Comparison of ENCODE assay signal across 8 cellular contexts in the genomic region with DNA sequence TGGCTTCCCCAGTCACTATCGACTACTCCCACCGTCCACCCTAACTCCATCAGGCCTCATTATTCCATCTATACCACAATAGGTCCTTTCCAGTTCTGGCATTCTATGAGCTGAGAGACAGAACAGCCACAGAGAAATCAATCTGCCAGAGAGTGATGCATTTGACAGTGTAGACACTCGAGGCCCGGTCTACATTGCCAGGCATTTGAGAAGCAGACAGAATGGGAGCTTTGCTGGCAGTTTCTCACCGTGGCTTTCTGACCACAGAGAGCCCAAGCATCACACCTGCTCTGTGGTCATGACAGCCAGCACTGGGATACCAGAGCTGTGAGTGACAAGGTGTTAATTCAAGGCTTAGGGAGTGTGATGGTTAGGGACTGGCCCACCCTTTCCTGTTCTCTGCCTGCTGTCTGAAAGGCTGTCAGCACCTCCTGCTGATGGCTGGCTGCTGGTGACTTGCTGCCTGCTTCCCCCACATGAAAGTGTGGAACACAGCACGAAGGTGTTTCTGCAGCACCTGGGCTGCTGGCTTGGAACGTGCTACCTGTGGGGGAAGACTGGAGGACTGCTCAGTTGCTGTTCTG.
A peak's percentile ranks its signal among the peaks of the same experiment; 100 is the strongest.
DNase-seq lines count a peak whose midpoint lies in the region; ATAC-seq and TF ChIP-seq lines count a peak whose summit lies in the region.

No MANE protein-coding gene starts in this region.

- peaks cover 6% of the 10 kb centered on the region for H3K36me3 Mint-ChIP-seq in glutamatergic neuron (ENCODE audit: unreplicated experiment)

- no peaks in the 10 kb centered on the region for H3K4me1 ChIP-seq in Karpas-422 (ENCODE audit: low read length)

- no peak overlapping the region for H2AFZ ChIP-seq in Karpas-422 (ENCODE audit: low read length)

- TF ChIP-seq CTCF in GM12875 (IDR thresholded peaks at IDR 0.05; ENCODE audit: borderline replicate concordance, insufficient read depth, low read depth, low read length), result 0 out of 2 replicates have a peak, but pooled peaks have one; percentile 12
- TF ChIP-seq CTCF in glutamatergic neuron (IDR thresholded peaks at IDR 0.05; ENCODE audit: partially characterized antibody, unreplicated experiment), result no peak
- no peak for TF ChIP-seq CTCF in GM20000 (IDR thresholded peaks at IDR 0.05; ENCODE audit: extremely low read depth, missing control alignments)

- no peak overlapping the region for H3K4me2 ChIP-seq in Karpas-422 (ENCODE audit: low read depth, low read length, poor library complexity, severe bottlenecking)

- no peak overlapping the region for H3K27ac Mint-ChIP-seq in glutamatergic neuron (ENCODE audit: unreplicated experiment)

- no peak overlapping the region for H3K27ac ChIP-seq in Karpas-422 (ENCODE audit: low read length)

- no peak overlapping the region for H3K9ac ChIP-seq in Karpas-422 (ENCODE audit: low read length)

- H4K20me1 ChIP-seq in Karpas-422 (ENCODE audit: insufficient read depth, low read depth, low read length), result no peaks in the 10 kb centered on the region

- peak; percentile 67 for ATAC-seq in GM21717 (IDR thresholded peaks at IDR 0.05; ENCODE audit: unreplicated experiment)

- DNase-seq in Karpas-422 (peak; percentile 67), glutamatergic neuron (peak; percentile 19), A172 (ENCODE audit: low spot score) (no peak), NOMO-1 treated with DMSO at 0.1 percent for 48 hours (lab: John Stamatoyannopoulos, UW; ENCODE audit: unreplicated experiment) (no peak), GM20000 (ENCODE audit: low spot score) (no peak), NCI-H1048 (lab: John Stamatoyannopoulos, UW) (no peak)

- H3K9me2 ChIP-seq in Karpas-422 (replicated peaks; ENCODE audit: insufficient read depth, low read length), result no peaks in the 10 kb centered on the region

- H3K4me3 ChIP-seq in GM12875 (ENCODE audit: low read depth, low read length) (no peak overlapping the region), Karpas-422 (ENCODE audit: low read length) (no peak overlapping the region)

- H3K79me2 ChIP-seq in Karpas-422 (ENCODE audit: low read length), result no peaks in the 10 kb centered on the region

- no peak overlapping the region for H3K4me3 Mint-ChIP-seq in glutamatergic neuron (ENCODE audit: unreplicated experiment)

- H3K9me3 ChIP-seq in Karpas-422 (ENCODE audit: low read length), result no peaks in the 10 kb centered on the region

- no peaks in the 10 kb centered on the region for H3K27me3 ChIP-seq in Karpas-422 (ENCODE audit: low read length)

- H3K4me1 Mint-ChIP-seq in glutamatergic neuron (ENCODE audit: low read depth, unreplicated experiment), result peaks cover 17% of the 10 kb centered on the region

- H3K9me3 Mint-ChIP-seq in glutamatergic neuron (ENCODE audit: unreplicated experiment), result peaks cover 10% of the 10 kb centered on the region

- H3K27me3 Mint-ChIP-seq in glutamatergic neuron (ENCODE audit: unreplicated experiment), result no peaks in the 10 kb centered on the region

- no peaks in the 10 kb centered on the region for H3K36me3 ChIP-seq in Karpas-422 (ENCODE audit: insufficient read depth, low read length)

Comparison
In these comparisons a context has a peak if more than half of its experiments do, and no peak if none do; other contexts are left out.
1. DNase-seq: peak in Karpas-422 (single experiment) and glutamatergic neuron (single experiment); none in A172 (single experiment), NOMO-1 treated with DMSO at 0.1 percent for 48 hours (single experiment), GM20000 (single experiment) and NCI-H1048 (single experiment).